In the genomic region with DNA sequence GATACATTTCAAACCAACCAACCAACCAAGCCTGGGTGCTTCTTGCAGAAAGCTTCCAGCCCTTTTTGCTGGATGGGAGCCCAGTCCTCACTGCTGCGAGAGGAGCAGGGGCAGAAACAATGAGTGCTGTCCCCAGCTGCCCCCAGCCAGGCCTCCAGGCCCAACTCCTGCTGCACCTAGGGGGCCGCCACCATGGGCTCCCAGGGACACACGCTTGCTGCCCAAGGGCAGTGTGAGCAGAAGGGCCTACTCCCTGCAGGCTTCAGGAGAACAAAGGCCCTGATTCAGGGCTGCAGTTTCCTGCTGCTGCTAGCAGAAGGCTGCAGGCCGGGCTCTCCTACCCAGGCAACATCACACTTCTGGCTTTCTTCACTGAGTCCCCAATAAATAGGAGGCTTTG, we compare ENCODE assay signal across 26 cellular contexts. TPM values are rescaled to one million over a fixed set of nuclear protein-coding genes. Genes with fewer than 3 reads are reported as not detected.
DNase-seq lines count a peak whose midpoint lies in the region; ATAC-seq, FAIRE-seq and TF ChIP-seq lines count a peak whose summit lies in the region.
"Had no signal": no experiment of that assay in that cellular context is flagged by ENCODE, and none has a peak within 500 bp of the region (broad histone marks: within the 10 kb centered on the region; RNA-seq: fewer than 3 reads in every experiment).

No MANE protein-coding gene starts in this region.

- no peaks in the 10 kb centered on the region for H3K27me3 ChIP-seq in WERI-Rb-1 (ENCODE audit: insufficient read depth, low read depth, severe bottlenecking)
- H3K27me3 ChIP-seq: brain microvascular endothelial cell, gastroesophageal sphincter had no signal

- H3K9ac ChIP-seq in kidney (ENCODE audit: low read length in 2 of 2): no peak overlapping the region

- H3K9me3 Mint-ChIP-seq in activated T-helper 2 cell treated with anti-CD3 and anti-CD28 coated beads, Interferon-gamma antibody, Interleukin-2, Interleukin-4, amounts not matched to agents 10 μg/mL and 5 μg/mL and 100 μg/mL, durations not matched to agents 14 hours and 24 hours and 36 hours: no peaks in the 10 kb centered on the region
- H3K9me3 Mint-ChIP-seq: activated T-cell treated with anti-CD3 and anti-CD28 coated beads, Interleukin-2, amount 50 U/mL, for 24 hours; CD8-positive, alpha-beta memory T cell; dendritic cell treated with granulocyte-macrophage colony-stimulating factor and Interleukin-4, amounts not matched to agents 40 ng/mL and 50 ng/mL, for 4 days; naive thymus-derived CD4-positive, alpha-beta T cell had no signal

- H3K27ac ChIP-seq in WERI-Rb-1: no peak overlapping the region
- H3K27ac ChIP-seq in kidney (ENCODE audit: low read depth in 2 of 2, low read length in 2 of 2): no peak overlapping the region
- H3K27ac ChIP-seq: brain microvascular endothelial cell, gastroesophageal sphincter had no signal

- no peak overlapping the region for H3K27ac Mint-ChIP-seq in activated T-helper 2 cell treated with anti-CD3 and anti-CD28 coated beads, Interferon-gamma antibody, Interleukin-2, Interleukin-4, amounts not matched to agents 10 μg/mL and 5 μg/mL and 100 μg/mL, durations not matched to agents 14 hours and 24 hours and 36 hours
- H3K27ac Mint-ChIP-seq: activated naive CD4-positive, alpha-beta T cell treated with anti-CD3 and anti-CD28 coated beads, Interleukin-2, amount 50 U/mL, for 72 hours; activated T-cell treated with anti-CD3 and anti-CD28 coated beads, Interleukin-2, amount 50 U/mL, for 24 hours; CD8-positive, alpha-beta memory T cell; dendritic cell treated with granulocyte-macrophage colony-stimulating factor and Interleukin-4, amounts not matched to agents 40 ng/mL and 50 ng/mL, for 4 days; naive thymus-derived CD4-positive, alpha-beta T cell had no signal

- ATAC-seq in left cardiac atrium (peak; percentile 41 to 81), HG02571 (IDR thresholded peaks at IDR 0.05; ENCODE audit: unreplicated experiment) (no peak)
- ATAC-seq: activated naive CD4-positive, alpha-beta T cell treated with anti-CD3 and anti-CD28 coated beads, Interleukin-2, amount 50 U/mL, for 72 hours; gastroesophageal sphincter; naive thymus-derived CD4-positive, alpha-beta T cell had no signal

- intact Hi-C loops in activated T-helper 2 cell treated with anti-CD3 and anti-CD28 coated beads, Interferon-gamma antibody, Interleukin-2, Interleukin-4, amounts not matched to agents 10 μg/mL and 5 μg/mL and 100 μg/mL, durations not matched to agents 14 hours and 24 hours and 36 hours (cut with micrococcal nuclease): no loop called here
- intact Hi-C loops in left cardiac atrium (cut with DNase I): no loop called here
- intact Hi-C loops in kidney (cut with DNase I): no loop called here

- H3K36me3 ChIP-seq in WERI-Rb-1: no peaks in the 10 kb centered on the region
- H3K36me3 ChIP-seq in kidney (ENCODE audit: control insufficient read depth in 1 of 2, insufficient read depth in 2 of 2, low read length in 2 of 2): no peaks in the 10 kb centered on the region
- H3K36me3 ChIP-seq: brain microvascular endothelial cell, gastroesophageal sphincter, HAP-1 had no signal

- no peaks in the 10 kb centered on the region for H3K4me1 ChIP-seq in kidney (ENCODE audit: control insufficient read depth in 1 of 2, insufficient read depth in 1 of 2, low read depth in 1 of 2, low read length in 2 of 2)
- H3K4me1 ChIP-seq: gastroesophageal sphincter, HAP-1 had no signal

- peaks cover 14% of the 10 kb centered on the region for H3K4me1 Mint-ChIP-seq in activated T-helper 2 cell treated with anti-CD3 and anti-CD28 coated beads, Interferon-gamma antibody, Interleukin-2, Interleukin-4, amounts not matched to agents 10 μg/mL and 5 μg/mL and 100 μg/mL, durations not matched to agents 14 hours and 24 hours and 36 hours (ENCODE audit: low read depth)

- H3K4me3 ChIP-seq in WERI-Rb-1 (ENCODE audit: low read depth, low read length): no peak overlapping the region
- H3K4me3 ChIP-seq in kidney (ENCODE audit: low read length in 2 of 2): no peak overlapping the region
- H3K4me3 ChIP-seq: gastroesophageal sphincter, HAP-1 had no signal

- H3K36me3 Mint-ChIP-seq in activated T-helper 2 cell treated with anti-CD3 and anti-CD28 coated beads, Interferon-gamma antibody, Interleukin-2, Interleukin-4, amounts not matched to agents 10 μg/mL and 5 μg/mL and 100 μg/mL, durations not matched to agents 14 hours and 24 hours and 36 hours (ENCODE audit: low read depth): no peaks in the 10 kb centered on the region
- H3K36me3 Mint-ChIP-seq: activated naive CD4-positive, alpha-beta T cell treated with anti-CD3 and anti-CD28 coated beads, Interleukin-2, amount 50 U/mL, for 72 hours; CD8-positive, alpha-beta memory T cell had no signal

- TF ChIP-seq CTCF in WERI-Rb-1 (IDR thresholded peaks at IDR 0.05; ENCODE audit: low read depth, low read length) (no peak), kidney (IDR thresholded peaks at IDR 0.05; ENCODE audit: borderline replicate concordance, extremely low read depth, insufficient read depth) (no peak)

- no peak overlapping the region for H3K4me3 Mint-ChIP-seq in activated T-helper 2 cell treated with anti-CD3 and anti-CD28 coated beads, Interferon-gamma antibody, Interleukin-2, Interleukin-4, amounts not matched to agents 10 μg/mL and 5 μg/mL and 100 μg/mL, durations not matched to agents 14 hours and 24 hours and 36 hours (ENCODE audit: low read depth)
- H3K4me3 Mint-ChIP-seq: activated T-cell treated with anti-CD3 and anti-CD28 coated beads, Interleukin-2, amount 50 U/mL, for 24 hours; CD8-positive, alpha-beta memory T cell; dendritic cell treated with granulocyte-macrophage colony-stimulating factor and Interleukin-4, amounts not matched to agents 40 ng/mL and 50 ng/mL, for 4 days; naive thymus-derived CD4-positive, alpha-beta T cell had no signal

- H3K9me3 ChIP-seq in WERI-Rb-1 (ENCODE audit: severe bottlenecking) (peaks cover 9% of the 10 kb centered on the region), kidney (ENCODE audit: control insufficient read depth in 1 of 2, low read length in 2 of 2) (no peaks in the 10 kb centered on the region)
- H3K9me3 ChIP-seq: gastroesophageal sphincter, HAP-1 had no signal

- FAIRE-seq in kidney (lab: Jason Lieb, UNC): no peak

- peak in 11 of 14 donors; percentile 19 to 63 (median 47) for DNase-seq in C1 segment of cervical spinal cord (lab: John Stamatoyannopoulos, UW)
- peak; percentile 7 for DNase-seq in activated T-helper 2 cell treated with anti-CD3 and anti-CD28 coated beads, Interferon-gamma antibody, Interleukin-2, Interleukin-4, amounts not matched to agents 10 μg/mL and 5 μg/mL and 100 μg/mL, durations not matched to agents 14 hours and 24 hours and 36 hours (ENCODE audit: low spot score)
- DNase-seq in left cardiac atrium: no peak
- DNase-seq in nucleus accumbens (lab: John Stamatoyannopoulos, UW): peak in 48 of 56 donors; percentile 8 to 81 (median 50)
- no peak for DNase-seq in NCI-H226
- no peak for DNase-seq in WERI-Rb-1
- DNase-seq in kidney: no peak
- DNase-seq: activated CD4-positive, alpha-beta T cell treated with anti-CD3 and anti-CD28 coated beads, Interleukin-2, amount 50 U/mL, for 4 hours; activated T-cell treated with anti-CD3 and anti-CD28 coated beads, Interleukin-2, amount 50 U/mL, for 24 hours; brain microvascular endothelial cell; CD8-positive, alpha-beta memory T cell; KBM-7; mammary epithelial cell; MV-4-11; NCI-H187; NCI-H345; RPMI8226; stimulated activated CD4-positive, alpha-beta T cell treated with anti-CD3 and anti-CD28 coated beads, Interleukin-15, amount 100 ng/mL, for 24 hours; stimulated activated naive CD4-positive, alpha-beta T cell; T-helper 1 cell had no signal

- H3K27me3 Mint-ChIP-seq in activated T-helper 2 cell treated with anti-CD3 and anti-CD28 coated beads, Interferon-gamma antibody, Interleukin-2, Interleukin-4, amounts not matched to agents 10 μg/mL and 5 μg/mL and 100 μg/mL, durations not matched to agents 14 hours and 24 hours and 36 hours (ENCODE audit: low read depth): no peaks in the 10 kb centered on the region
- H3K27me3 Mint-ChIP-seq: activated T-cell treated with anti-CD3 and anti-CD28 coated beads, Interleukin-2, amount 50 U/mL, for 24 hours; dendritic cell treated with granulocyte-macrophage colony-stimulating factor and Interleukin-4, amounts not matched to agents 40 ng/mL and 50 ng/mL, for 4 days had no signal

RNA-seq across cellular contexts. Expression of a gene that starts 37.7 kb away (rescaled TPM):
- total RNA-seq in activated T-helper 2 cell treated with anti-CD3 and anti-CD28 coated beads, Interferon-gamma antibody, Interleukin-2, Interleukin-4, amounts not matched to agents 10 μg/mL and 5 μg/mL and 100 μg/mL, durations not matched to agents 14 hours and 24 hours and 36 hours: 0.14 and 0.41 TPM in 2 replicates
- under 1 TPM; 0.06 to 0.10 TPM for total RNA-seq in left cardiac atrium
- total RNA-seq in kidney: 0.91 TPM
- polyA plus RNA-seq in kidney (ENCODE audit: insufficient read depth, low read depth, low replicate concordance): 7.2 TPM
- polyA plus RNA-seq: CD8-positive, alpha-beta memory T cell; naive thymus-derived CD4-positive, alpha-beta T cell had no signal

Comparison
In these comparisons a context has a peak if more than half of its experiments do, and no peak if none do; other contexts are left out.
1. DNase-seq: peak in C1 segment of cervical spinal cord (11 of 14), activated T-helper 2 cell treated with anti-CD3 and anti-CD28 coated beads, Interferon-gamma antibody, Interleukin-2, Interleukin-4, amounts not matched to agents 10 μg/mL and 5 μg/mL and 100 μg/mL, durations not matched to agents 14 hours and 24 hours and 36 hours (single experiment) and nucleus accumbens (48 of 56); none in left cardiac atrium (single experiment), NCI-H226 (single experiment), WERI-Rb-1 (single experiment) and kidney (single experiment).